In genomic region chr10:100340948-100341847, GRCh38 we compare ENCODE assay signal across 9 cellular contexts. TPM values are rescaled to one million over a fixed set of nuclear protein-coding genes. Genes with fewer than 3 reads are reported as not detected.
DNase-seq lines count a peak whose midpoint lies in the region; ATAC-seq and TF ChIP-seq lines count a peak whose summit lies in the region.
"Had no signal": no experiment of that assay in that cellular context is flagged by ENCODE, and none has a peak within 500 bp of the region (broad histone marks: within the 10 kb centered on the region; RNA-seq: fewer than 3 reads in every experiment).

No MANE protein-coding gene starts in this region.

- H3K4me1 Mint-ChIP-seq in stimulated activated naive B cell treated with anti-CD40 and anti-IgM and Interleukin-4, amounts not matched to agents 10 μg/mL and 1 μg/mL and 100 μg/mL, for 72 hours = peaks cover 37 to 46% of the 10 kb centered on the region in 2 donors
- H3K4me1 Mint-ChIP-seq in CD8-positive, alpha-beta T cell (ENCODE audit: low read depth) = peaks cover 5% of the 10 kb centered on the region

- H3K27ac ChIP-seq in cingulate gyrus (ENCODE audit: low read depth, low read length) = peak overlapping the region; percentile 91
- H3K27ac ChIP-seq in CD8-positive, alpha-beta T cell (ENCODE audit: low read depth, low read length) = no peak overlapping the region

- peak; percentile 52 for DNase-seq in NCI-H345 treated with DMSO at 0.1 percent for 48 hours (lab: John Stamatoyannopoulos, UW; ENCODE audit: unreplicated experiment)
- DNase-seq in medulla oblongata (ENCODE audit: extremely low spot score) = peak; percentile 95
- no peak for DNase-seq in stimulated activated naive B cell treated with anti-CD40 and anti-IgM and Interleukin-4, amounts not matched to agents 10 μg/mL and 1 μg/mL and 100 μg/mL, for 72 hours
- DNase-seq in CD8-positive, alpha-beta T cell = no peak
- no peak for DNase-seq in effector CD4-positive, alpha-beta T cell
- DNase-seq in NCI-H526 treated with DMSO at 0.1 percent for 48 hours (lab: John Stamatoyannopoulos, UW) = no peak
- DNase-seq: stimulated activated naive CD8-positive, alpha-beta T cell treated with anti-CD3 and anti-CD28 coated beads, Interleukin-15, amount 100 ng/mL, for 72 hours had no signal

- H3K27ac Mint-ChIP-seq in stimulated activated naive B cell treated with anti-CD40 and anti-IgM and Interleukin-4, amounts not matched to agents 10 μg/mL and 1 μg/mL and 100 μg/mL, for 72 hours = peak overlapping the region; percentile 25
- no peak overlapping the region for H3K27ac Mint-ChIP-seq in CD8-positive, alpha-beta T cell

- intact Hi-C loops in CD8-positive, alpha-beta T cell (cut with DNase I, micrococcal nuclease) = no loop called here

- POLR2A ChIA-PET in CD8-positive, alpha-beta T cell (lab: Charles Lee) = no interaction called here

- no peak overlapping the region for H3K4me3 Mint-ChIP-seq in stimulated activated naive B cell treated with anti-CD40 and anti-IgM and Interleukin-4, amounts not matched to agents 10 μg/mL and 1 μg/mL and 100 μg/mL, for 72 hours
- no peak overlapping the region for H3K4me3 Mint-ChIP-seq in CD8-positive, alpha-beta T cell
- H3K4me3 Mint-ChIP-seq: central memory CD8-positive, alpha-beta T cell; stimulated activated naive CD8-positive, alpha-beta T cell treated with anti-CD3 and anti-CD28 coated beads, Interleukin-15, amount 100 ng/mL, for 72 hours had no signal

- no peaks in the 10 kb centered on the region for H3K27me3 Mint-ChIP-seq in stimulated activated naive B cell treated with anti-CD40 and anti-IgM and Interleukin-4, amounts not matched to agents 10 μg/mL and 1 μg/mL and 100 μg/mL, for 72 hours
- no peaks in the 10 kb centered on the region for H3K27me3 Mint-ChIP-seq in CD8-positive, alpha-beta T cell (ENCODE audit: low read depth)
- H3K27me3 Mint-ChIP-seq: central memory CD8-positive, alpha-beta T cell; stimulated activated naive CD8-positive, alpha-beta T cell treated with anti-CD3 and anti-CD28 coated beads, Interleukin-15, amount 100 ng/mL, for 72 hours had no signal

- H3K9me3 ChIP-seq in CD8-positive, alpha-beta T cell (ENCODE audit: low read length) = no peaks in the 10 kb centered on the region

- no peaks in the 10 kb centered on the region for H3K27me3 ChIP-seq in CD8-positive, alpha-beta T cell (ENCODE audit: insufficient read depth, low read length)

- CTCF ChIA-PET in CD8-positive, alpha-beta T cell (lab: Charles Lee) = interaction anchor here (0.6 to 13.5 kb wide), 13 partner anchors 9 to 178 kb away, joined by 3 to 225 read pairs (median 4); partner anchors contain the start of gene PKD2L1

- H3K36me3 ChIP-seq in CD8-positive, alpha-beta T cell (ENCODE audit: insufficient read depth, low read length) = no peaks in the 10 kb centered on the region

- peaks cover 6% of the 10 kb centered on the region for H3K4me1 ChIP-seq in CD8-positive, alpha-beta T cell (ENCODE audit: insufficient read depth, low read length)

- H3K9me3 Mint-ChIP-seq in stimulated activated naive B cell treated with anti-CD40 and anti-IgM and Interleukin-4, amounts not matched to agents 10 μg/mL and 1 μg/mL and 100 μg/mL, for 72 hours = no peaks in the 10 kb centered on the region
- no peaks in the 10 kb centered on the region for H3K9me3 Mint-ChIP-seq in CD8-positive, alpha-beta T cell
- H3K9me3 Mint-ChIP-seq: central memory CD8-positive, alpha-beta T cell; stimulated activated naive CD8-positive, alpha-beta T cell treated with anti-CD3 and anti-CD28 coated beads, Interleukin-15, amount 100 ng/mL, for 72 hours had no signal

- no peak for ATAC-seq in stimulated activated naive B cell treated with anti-CD40 and anti-IgM and Interleukin-4, amounts not matched to agents 10 μg/mL and 1 μg/mL and 100 μg/mL, for 72 hours (replicated peaks)
- ATAC-seq in CD8-positive, alpha-beta T cell = no peak
- ATAC-seq: stimulated activated naive CD8-positive, alpha-beta T cell treated with anti-CD3 and anti-CD28 coated beads, Interleukin-15, amount 100 ng/mL, for 72 hours had no signal

- no peak for TF ChIP-seq CTCF in CD8-positive, alpha-beta T cell (IDR thresholded peaks at IDR 0.05)

- H3K4me3 ChIP-seq in CD8-positive, alpha-beta T cell (ENCODE audit: low read depth, low read length) = no peak overlapping the region

- no peaks in the 10 kb centered on the region for H3K36me3 Mint-ChIP-seq in stimulated activated naive B cell treated with anti-CD40 and anti-IgM and Interleukin-4, amounts not matched to agents 10 μg/mL and 1 μg/mL and 100 μg/mL, for 72 hours
- H3K36me3 Mint-ChIP-seq in CD8-positive, alpha-beta T cell = no peaks in the 10 kb centered on the region

RNA-seq across cellular contexts. Expression of gene SCD, which starts 5.8 kb away (rescaled TPM):
- 1 to 10 TPM; 5.4 TPM for total RNA-seq in CD8-positive, alpha-beta T cell

RNA-seq across cellular contexts. Expression of gene PKD2L1, which starts 11.2 kb away (rescaled TPM):
- total RNA-seq in CD8-positive, alpha-beta T cell = under 1 TPM in 1 of 2 experiments, not detected in 1; 0.14 TPM

RNA-seq across cellular contexts. Expression of gene BLOC1S2, which starts 54.7 kb away (rescaled TPM):
- total RNA-seq in CD8-positive, alpha-beta T cell = 10 to 100 TPM; 58.4 to 59.7 TPM

Comparison
In these comparisons a context has a peak if more than half of its experiments do, and no peak if none do; other contexts are left out.
1. DNase-seq: peak in NCI-H345 treated with DMSO at 0.1 percent for 48 hours (single experiment) and medulla oblongata (single experiment); none in stimulated activated naive B cell treated with anti-CD40 and anti-IgM and Interleukin-4, amounts not matched to agents 10 μg/mL and 1 μg/mL and 100 μg/mL, for 72 hours (single experiment), CD8-positive, alpha-beta T cell (0 of 7), effector CD4-positive, alpha-beta T cell (single experiment) and NCI-H526 treated with DMSO at 0.1 percent for 48 hours (single experiment).